9 cellular contexts compared by ENCODE assay signal in genomic region chr2:96859338-96859649, GRCh38. TPM values are rescaled to one million over a fixed set of nuclear protein-coding genes. Genes with fewer than 3 reads are reported as not detected.
DNase-seq lines count a peak whose midpoint lies in the region; ATAC-seq, FAIRE-seq and TF ChIP-seq lines count a peak whose summit lies in the region.
"Had no signal": no experiment of that assay in that cellular context is flagged by ENCODE, and none has a peak within 500 bp of the region (broad histone marks: within the 10 kb centered on the region; RNA-seq: fewer than 3 reads in every experiment).

No MANE protein-coding gene starts in this region.

- DNase-seq in Ammon's horn (ENCODE audit: low spot score) (peak; percentile 30), H1 (ENCODE audit: low read depth in 1 of 2, low spot score in 2 of 2) (no peak), neuronal stem cell (ENCODE audit: low spot score) (no peak), HTR-8/SVneo (ENCODE audit: insufficient read length, low spot score) (no peak), NCI-H1105 treated with DMSO at 0.1 percent for 48 hours (lab: John Stamatoyannopoulos, UW) (no peak)
- DNase-seq in stimulated activated naive CD4-positive, alpha-beta T cell treated with Interleukin-2 at 50 U/mL for 16 hours (lab: John Stamatoyannopoulos, UW): no peak
- DNase-seq: cortex of kidney had no signal

- H3K27ac ChIP-seq in H1 (ENCODE audit: low read depth, low read length) (no peak overlapping the region), neuronal stem cell (replicated peaks; ENCODE audit: low read length) (no peak overlapping the region)

- H3K9ac ChIP-seq in Loucy (ENCODE audit: low read depth, low read length, poor library complexity, severe bottlenecking) (no peak overlapping the region), H1 (replicated peaks in 1 of 4; ENCODE audit: extremely low read depth in 1 of 4, low read depth in 3 of 4, low read length in 3 of 4) (peak overlapping the region in 1 of 4 experiments; percentile 20; a peak in 1 of 7 replicates), neuronal stem cell (ENCODE audit: low read depth, low read length, poor library complexity) (peak overlapping the region; percentile 84)

- H3K56ac ChIP-seq in H1 (replicated peaks; ENCODE audit: insufficient read length, low read depth, low read length): no peak overlapping the region

- peak overlapping the region; percentile 73; the same call in 1 of the 2 replicates for H2BK5ac ChIP-seq in H1 (ENCODE audit: low read depth, low read length)
- no peak overlapping the region for H2BK5ac ChIP-seq in neuronal stem cell (ENCODE audit: low read length)

- no peak overlapping the region for H2BK120ac ChIP-seq in H1 (replicated peaks; ENCODE audit: low read depth, low read length)
- no peak overlapping the region for H2BK120ac ChIP-seq in neuronal stem cell (ENCODE audit: low read depth, low read length)

- H3K14ac ChIP-seq in H1 (ENCODE audit: insufficient read length) (no peak overlapping the region), neuronal stem cell (ENCODE audit: low read length) (no peak overlapping the region)

- no peak overlapping the region; the same call in 1 of the 2 replicates for H3K18ac ChIP-seq in H1 (ENCODE audit: extremely low read depth, low read length)
- no peak overlapping the region for H3K18ac ChIP-seq in neuronal stem cell (ENCODE audit: low read length)

- H2BK12ac ChIP-seq in H1 (ENCODE audit: low read depth, low read length): peak overlapping the region; percentile 39; the same call in 1 of the 2 replicates
- no peak overlapping the region for H2BK12ac ChIP-seq in neuronal stem cell (ENCODE audit: low read length)

- TF ChIP-seq EP300 in H1 (IDR thresholded peaks at IDR 0.05; ENCODE audit: borderline replicate concordance in 1 of 2, low read depth in 2 of 2, low read length in 2 of 2): no peak

- H3K79me2 ChIP-seq in Loucy (ENCODE audit: insufficient read depth, low read length): peaks cover 34% of the 10 kb centered on the region
- H3K79me2 ChIP-seq in H1 (ENCODE audit: control insufficient read depth in 1 of 2, insufficient read depth in 2 of 2, low read length in 2 of 2): peaks cover 0 to 17% of the 10 kb centered on the region in 2 experiments; a peak in 3 of 4 replicates

- H2AK5ac ChIP-seq in H1 (ENCODE audit: low read depth, low read length) (no peak overlapping the region), neuronal stem cell (ENCODE audit: low read depth, low read length) (peak overlapping the region; percentile 53)

- no peaks in the 10 kb centered on the region for H3F3A ChIP-seq in Loucy (ENCODE audit: low read depth)

- H4K8ac ChIP-seq in H1 (ENCODE audit: extremely low read depth, insufficient read depth, low read length) (no peak overlapping the region; the same call in 1 of the 2 replicates), neuronal stem cell (ENCODE audit: low read depth, low read length) (no peak overlapping the region)

- no peak overlapping the region for H2BK20ac ChIP-seq in H1 (ENCODE audit: low read length)

- CTCF ChIA-PET in H1 (lab: Charles Lee; ENCODE audit: partially characterized antibody): interaction anchor here (0.7 to 8.3 kb wide), 22 partner anchors 9 to 265 kb away, joined by 3 to 89 read pairs (median 8); no protein-coding TSS in a partner anchor

- H3K79me1 ChIP-seq in H1 (ENCODE audit: low read depth, low read length): peaks cover 5% of the 10 kb centered on the region; the same call in 1 of the 2 replicates
- peaks cover 5% of the 10 kb centered on the region for H3K79me1 ChIP-seq in neuronal stem cell (ENCODE audit: low read depth, low read length)

- no peak; a peak in 1 of 3 replicates for TF ChIP-seq POLR2A in H1 (IDR thresholded peaks at IDR 0.05; ENCODE audit: control extremely low read depth in 1 of 2, low read depth in 2 of 2, low read length in 2 of 2)

- H3K4ac ChIP-seq in H1 (replicated peaks; ENCODE audit: insufficient read length, low read depth, low read length): peak overlapping the region; percentile 6
- no peak overlapping the region for H3K4ac ChIP-seq in neuronal stem cell (ENCODE audit: low read length)

- peaks cover 29% of the 10 kb centered on the region; the same call in 1 of the 2 replicates for H3K36me3 ChIP-seq in Loucy (ENCODE audit: insufficient read depth, low read length)
- peaks cover 13 to 39% (median 30%) of the 10 kb centered on the region in 4 experiments for H3K36me3 ChIP-seq in H1 (ENCODE audit: control insufficient read depth in 2 of 4, insufficient read depth in 4 of 4, low read length in 3 of 4)
- H3K36me3 ChIP-seq in neuronal stem cell (replicated peaks in 1 of 2; ENCODE audit: control insufficient read depth in 2 of 2, insufficient read depth in 2 of 2, low read length in 2 of 2): peaks cover 31 to 43% of the 10 kb centered on the region in 2 donors

- H3K27me3 ChIP-seq in Loucy (ENCODE audit: insufficient read depth, low read length, poor library complexity, severe bottlenecking) (no peaks in the 10 kb centered on the region), H1 (replicated peaks in 1 of 4; ENCODE audit: control insufficient read depth in 3 of 4, extremely low read depth in 1 of 4, insufficient read depth in 3 of 4, low read length in 3 of 4) (no peaks in the 10 kb centered on the region), neuronal stem cell (ENCODE audit: control insufficient read depth in 3 of 3, insufficient read depth in 3 of 3, low read depth in 1 of 3, low read length in 3 of 3) (no peaks in the 10 kb centered on the region)

- peaks cover 10% of the 10 kb centered on the region; the same call in 1 of the 2 replicates for H3K23me2 ChIP-seq in H1 (ENCODE audit: low read depth, low read length)

- FAIRE-seq in H1 (lab: Jason Lieb, UNC): no peak
- FAIRE-seq in HTR-8/SVneo (lab: Jason Lieb, UNC): no peak

- WGBS in H1 (ENCODE audit: extremely low coverage in 1 of 2, insufficient coverage in 1 of 2, insufficient read length in 1 of 2, insufficient replicate concordance in 2 of 2, low coverage in 1 of 2, low lambda C conversion rate in 2 of 2, missing lambda C conversion rate in 1 of 2), 2 experiments: 65% methylated on average over 4 of the region's 4 CpGs; no CpG with 5 or more reads in 1 of the 2 experiments
- no CpG with 5 or more reads among the region's 4 CpGs for WGBS in neuronal stem cell (ENCODE audit: extremely low coverage in 2 of 2, insufficient read length in 2 of 2, insufficient replicate concordance in 1 of 2), 2 donors

- TF ChIP-seq RAD21 in H1 (IDR thresholded peaks at IDR 0.05 in 1 of 2, conservative IDR thresholded peaks at IDR 0.05 in 1 of 2; ENCODE audit: low read depth in 2 of 2, low read length in 2 of 2): no peak

- H4K91ac ChIP-seq in H1 (replicated peaks; ENCODE audit: insufficient read length, low read length) (no peak overlapping the region), neuronal stem cell (ENCODE audit: low read depth, low read length, poor library complexity) (no peak overlapping the region)

- H3K9me2 ChIP-seq in Loucy (replicated peaks; ENCODE audit: low read depth, low read length): no peaks in the 10 kb centered on the region

- TF ChIP-seq CTCF in Loucy (conservative IDR thresholded peaks at IDR 0.05; ENCODE audit: low read length) (no peak), H1 (IDR thresholded peaks at IDR 0.05; ENCODE audit: control extremely low read depth in 1 of 3, insufficient read depth in 1 of 3, low read depth in 1 of 3, low read length in 3 of 3) (no peak)

- H4K20me1 ChIP-seq in Loucy (ENCODE audit: insufficient read depth, low read length, poor library complexity, severe bottlenecking) (peaks cover 11% of the 10 kb centered on the region), H1 (replicated peaks in 1 of 2; ENCODE audit: control insufficient read depth in 1 of 2, insufficient read depth in 2 of 2, low read length in 2 of 2) (peaks cover 12 to 14% of the 10 kb centered on the region in 2 experiments)

- no peak overlapping the region for H4K5ac ChIP-seq in H1 (ENCODE audit: insufficient read length, low read depth, low read length)

- H2AFZ ChIP-seq in Loucy (ENCODE audit: low read length) (no peak overlapping the region), H1 (ENCODE audit: low read length) (no peak overlapping the region), neuronal stem cell (ENCODE audit: low read length) (no peak overlapping the region)

- POLR2A ChIA-PET in H1 (lab: Charles Lee; ENCODE audit: partially characterized antibody): interaction anchor here (0.8 to 5.8 kb wide), 13 partner anchors 9 to 90 kb away, joined by 3 to 49 read pairs (median 7); partner anchors contain the start of genes ANKRD23 and SEMA4C

- H3K4me1 ChIP-seq in Loucy (ENCODE audit: insufficient read depth, low read length, poor library complexity, severe bottlenecking) (peaks cover 27% of the 10 kb centered on the region), H1 (replicated peaks in 1 of 4; ENCODE audit: control insufficient read depth in 3 of 4, insufficient read depth in 4 of 4, low read length in 3 of 4) (peaks cover 3 to 11% (median 8%) of the 10 kb centered on the region in 4 experiments), neuronal stem cell (ENCODE audit: control insufficient read depth in 2 of 2, insufficient read depth in 1 of 2, low read depth in 1 of 2, low read length in 2 of 2) (peaks cover 11% of the 10 kb centered on the region in 2 donors)

- H3K23ac ChIP-seq in H1 (ENCODE audit: insufficient read length): no peak overlapping the region
- peak overlapping the region; percentile 45 for H3K23ac ChIP-seq in neuronal stem cell (ENCODE audit: low read depth, low read length, poor library complexity)

- H3K4me3 ChIP-seq in Loucy (ENCODE audit: low read length, poor library complexity, severe bottlenecking) (no peak overlapping the region), H1 (ENCODE audit: extremely low read depth in 1 of 4, insufficient read depth in 2 of 4, low read depth in 3 of 4, low read length in 4 of 4) (peak overlapping the region in 2 of 4 experiments; percentile 74 to 75; a peak in 4 of 8 replicates), neuronal stem cell (ENCODE audit: low read length in 2 of 2) (no peak overlapping the region)

- no peaks in the 10 kb centered on the region for H3K9me3 ChIP-seq in Loucy (ENCODE audit: insufficient read depth, low read depth, low read length)
- H3K9me3 ChIP-seq in H1 (ENCODE audit: insufficient read depth in 2 of 2, low read depth in 1 of 2, low read length in 1 of 2): no peaks in the 10 kb centered on the region
- H3K9me3 ChIP-seq in neuronal stem cell (replicated peaks in 1 of 2; ENCODE audit: control insufficient read depth in 2 of 2, insufficient read depth in 1 of 2, low read depth in 1 of 2, low read length in 2 of 2): no peaks in the 10 kb centered on the region

- H3K4me2 ChIP-seq in Loucy (ENCODE audit: low read depth, low read length, poor library complexity, severe bottlenecking): peak overlapping the region; percentile 60
- H3K4me2 ChIP-seq in H1 (ENCODE audit: insufficient read depth in 1 of 2, low read depth in 2 of 2, low read length in 2 of 2): peak overlapping the region; percentile 54 to 71
- H3K4me2 ChIP-seq in neuronal stem cell (ENCODE audit: insufficient read depth, low read length, poor library complexity, severe bottlenecking): no peak overlapping the region

- no peak for ATAC-seq in HG02759 (IDR thresholded peaks at IDR 0.05; ENCODE audit: unreplicated experiment)

- H2BK15ac ChIP-seq in H1 (ENCODE audit: low read length): no peak overlapping the region
- no peak overlapping the region for H2BK15ac ChIP-seq in neuronal stem cell (ENCODE audit: low read length)

RNA-seq across cellular contexts. Expression of gene ANKRD39, which starts 1.5 kb away (rescaled TPM):
- total RNA-seq in H1 (2021; fragmentation: NEBNext Ultra II Directional; extraction: Animal tissue kit (Norgen Biotek cat#: 25700)): 18.5 and 19.7 TPM in 2 replicates
- 21.3 and 22.9 TPM in 2 replicates for polyA plus RNA-seq in H1 (2011; rRNA removed)
- 18.1 TPM for polyA plus RNA-seq in H1 (2011; cell fraction: cytosol; rRNA removed)
- polyA plus RNA-seq in H1 (2011; cell fraction: nucleus; rRNA removed): 36.1 TPM
- polyA plus RNA-seq in H1 (2012, experiment 1 of 2): 15.8 to 18.8 TPM (median 16.9 TPM) in 4 replicates
- polyA plus RNA-seq in H1 (2012, experiment 2 of 2): 21.7 TPM
- 18.2 TPM for polyA plus RNA-seq in H1 (2013, experiment 1 of 2)
- 18.1 TPM for polyA plus RNA-seq in H1 (2013, experiment 2 of 2)
- 6.8 and 7.2 TPM in 2 replicates for polyA minus RNA-seq in H1 (2011; rRNA and poly(A)+ RNA removed)
- polyA minus RNA-seq in H1 (2011; cell fraction: cytosol; rRNA and poly(A)+ RNA removed): 5.2 TPM
- 10.3 TPM for polyA minus RNA-seq in H1 (2011; cell fraction: nucleus; rRNA and poly(A)+ RNA removed)
- polyA plus RNA-seq in neuronal stem cell (2013, experiment 1 of 2): 10.5 TPM
- 9.7 TPM for polyA plus RNA-seq in neuronal stem cell (2013, experiment 2 of 2)

RNA-seq across cellular contexts. Expression of gene SEMA4C, which starts 10.6 kb away (rescaled TPM):
- 67.3 and 74.3 TPM in 2 replicates for total RNA-seq in H1 (2021; fragmentation: NEBNext Ultra II Directional; extraction: Animal tissue kit (Norgen Biotek cat#: 25700))
- 47.5 and 71.4 TPM in 2 replicates for polyA plus RNA-seq in H1 (2011; rRNA removed)
- 58.9 TPM for polyA plus RNA-seq in H1 (2011; cell fraction: cytosol; rRNA removed)
- 141 TPM for polyA plus RNA-seq in H1 (2011; cell fraction: nucleus; rRNA removed)
- polyA plus RNA-seq in H1 (2012, experiment 1 of 2): 45.7 to 74.3 TPM (median 68.2 TPM) in 4 replicates
- polyA plus RNA-seq in H1 (2012, experiment 2 of 2): 49.5 TPM
- polyA plus RNA-seq in H1 (2013, experiment 1 of 2): 61.0 TPM
- polyA plus RNA-seq in H1 (2013, experiment 2 of 2): 59.0 TPM
- polyA minus RNA-seq in H1 (2011; rRNA and poly(A)+ RNA removed): 86.3 and 87.9 TPM in 2 replicates
- 47.3 TPM for polyA minus RNA-seq in H1 (2011; cell fraction: cytosol; rRNA and poly(A)+ RNA removed)
- polyA minus RNA-seq in H1 (2011; cell fraction: nucleus; rRNA and poly(A)+ RNA removed): 43.7 TPM
- polyA plus RNA-seq in neuronal stem cell (2013, experiment 1 of 2): 40.1 TPM
- polyA plus RNA-seq in neuronal stem cell (2013, experiment 2 of 2): 39.2 TPM

RNA-seq across cellular contexts. Expression of gene ANKRD23, which starts 15.5 kb away (rescaled TPM):
- 2.9 and 3.5 TPM in 2 replicates for total RNA-seq in H1 (2021; fragmentation: NEBNext Ultra II Directional; extraction: Animal tissue kit (Norgen Biotek cat#: 25700))
- polyA plus RNA-seq in H1 (2011; rRNA removed): 3.4 and 4.8 TPM in 2 replicates
- 3.9 TPM for polyA plus RNA-seq in H1 (2011; cell fraction: cytosol; rRNA removed)
- 29.4 TPM for polyA plus RNA-seq in H1 (2011; cell fraction: nucleus; rRNA removed)
- polyA plus RNA-seq in H1 (2012, experiment 1 of 2): 2.3 to 5.8 TPM (median 3.8 TPM) in 4 replicates
- polyA plus RNA-seq in H1 (2012, experiment 2 of 2): 2.0 TPM
- 2.5 TPM for polyA plus RNA-seq in H1 (2013, experiment 1 of 2)
- polyA plus RNA-seq in H1 (2013, experiment 2 of 2): 2.4 TPM
- 2.6 and 3.1 TPM in 2 replicates for polyA minus RNA-seq in H1 (2011; rRNA and poly(A)+ RNA removed)
- polyA minus RNA-seq in H1 (2011; cell fraction: cytosol; rRNA and poly(A)+ RNA removed): 2.9 TPM
- polyA minus RNA-seq in H1 (2011; cell fraction: nucleus; rRNA and poly(A)+ RNA removed): 3.9 TPM
- polyA plus RNA-seq in neuronal stem cell (2013, experiment 1 of 2): 2.3 TPM
- 1.9 TPM for polyA plus RNA-seq in neuronal stem cell (2013, experiment 2 of 2)

RNA-seq across cellular contexts. Expression of gene CNNM3, which starts 43.2 kb away (rescaled TPM):
- total RNA-seq in H1 (2021; fragmentation: NEBNext Ultra II Directional; extraction: Animal tissue kit (Norgen Biotek cat#: 25700)): 29.2 and 29.9 TPM in 2 replicates
- polyA plus RNA-seq in H1 (2011; rRNA removed): 29.1 and 39.0 TPM in 2 replicates
- polyA plus RNA-seq in H1 (2011; cell fraction: cytosol; rRNA removed): 19.0 TPM
- 60.7 TPM for polyA plus RNA-seq in H1 (2011; cell fraction: nucleus; rRNA removed)
- polyA plus RNA-seq in H1 (2012, experiment 1 of 2): 16.3 to 26.5 TPM (median 21.7 TPM) in 4 replicates
- 16.7 TPM for polyA plus RNA-seq in H1 (2012, experiment 2 of 2)
- polyA plus RNA-seq in H1 (2013, experiment 1 of 2): 30.0 TPM
- polyA plus RNA-seq in H1 (2013, experiment 2 of 2): 28.7 TPM
- polyA minus RNA-seq in H1 (2011; rRNA and poly(A)+ RNA removed): 39.0 and 41.6 TPM in 2 replicates
- polyA minus RNA-seq in H1 (2011; cell fraction: cytosol; rRNA and poly(A)+ RNA removed): 27.4 TPM
- polyA minus RNA-seq in H1 (2011; cell fraction: nucleus; rRNA and poly(A)+ RNA removed): 42.5 TPM
- polyA plus RNA-seq in neuronal stem cell (2013, experiment 1 of 2): 13.3 TPM
- polyA plus RNA-seq in neuronal stem cell (2013, experiment 2 of 2): 13.5 TPM
